In the genomic region with DNA sequence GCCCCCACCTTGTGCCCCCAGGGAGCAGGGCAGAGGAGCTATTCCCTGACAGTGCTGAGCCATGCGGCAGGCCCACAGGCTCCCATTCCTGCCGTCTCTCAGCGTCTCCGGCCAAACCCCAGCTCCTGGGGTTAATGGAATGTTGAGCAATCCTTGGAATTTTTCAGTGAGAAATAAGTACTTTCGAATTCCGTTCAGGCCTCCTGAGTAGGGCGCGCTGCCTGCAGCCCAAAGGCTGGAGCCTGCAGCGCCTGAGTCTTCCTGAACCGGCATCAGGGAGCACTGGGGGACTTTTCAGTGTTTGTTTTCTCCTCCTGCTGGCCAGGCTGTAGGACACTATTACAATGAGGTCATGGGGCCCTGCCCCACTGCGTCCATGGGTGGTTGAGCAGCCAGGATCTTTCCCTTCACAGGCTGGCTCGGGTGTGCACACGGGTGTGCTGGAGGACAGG, we compare ENCODE assay signal across 8 cellular contexts. TPM values are rescaled to one million over a fixed set of nuclear protein-coding genes. Genes with fewer than 3 reads are reported as not detected.
DNase-seq lines count a peak whose midpoint lies in the region; ATAC-seq and TF ChIP-seq lines count a peak whose summit lies in the region.

No MANE protein-coding gene starts in this region.

- H3K36me3 Mint-ChIP-seq in endodermal cell (ENCODE audit: low read depth) (no peaks in the 10 kb centered on the region), type B pancreatic cell (no peaks in the 10 kb centered on the region)
- H3K36me3 Mint-ChIP-seq in activated CD8-positive, alpha-beta memory T cell treated with anti-CD3 and anti-CD28 coated beads, Interleukin-2, amount 10 ng/mL, durations not matched to agents 7 days and 5 days = no peaks in the 10 kb centered on the region

- H3K56ac ChIP-seq in mesendoderm (ENCODE audit: low read length) = peak overlapping the region; percentile 82

- no peaks in the 10 kb centered on the region for H3K79me1 ChIP-seq in mesendoderm (ENCODE audit: low read length)

- H3K27ac ChIP-seq in endodermal cell (ENCODE audit: low read depth, low read length) (peak overlapping the region; percentile 86), mesendoderm (ENCODE audit: low read depth, low read length) (peak overlapping the region; percentile 94)

- H3K27ac Mint-ChIP-seq in endodermal cell = peak overlapping the region; percentile 91
- H3K27ac Mint-ChIP-seq in type B pancreatic cell = peak overlapping the region; percentile 68
- no peak overlapping the region for H3K27ac Mint-ChIP-seq in activated CD8-positive, alpha-beta memory T cell treated with anti-CD3 and anti-CD28 coated beads, Interleukin-2, amount 10 ng/mL, durations not matched to agents 7 days and 5 days

- H3K9ac ChIP-seq in endodermal cell (ENCODE audit: extremely low read depth, low read length, poor library complexity, severe bottlenecking) (peak overlapping the region; percentile 56), mesendoderm (ENCODE audit: low read length) (peak overlapping the region; percentile 35)

- H3K27me3 ChIP-seq in endodermal cell (ENCODE audit: control insufficient read depth, insufficient read depth, low read length, poor library complexity, severe bottlenecking) (no peaks in the 10 kb centered on the region), mesendoderm (ENCODE audit: insufficient read depth, low read length, poor library complexity) (no peaks in the 10 kb centered on the region)

- no peak overlapping the region for H2AK5ac ChIP-seq in mesendoderm (ENCODE audit: low read length)

- H3K9me3 Mint-ChIP-seq in endodermal cell = no peaks in the 10 kb centered on the region
- H3K9me3 Mint-ChIP-seq in type B pancreatic cell = no peaks in the 10 kb centered on the region
- no peaks in the 10 kb centered on the region for H3K9me3 Mint-ChIP-seq in activated CD8-positive, alpha-beta memory T cell treated with anti-CD3 and anti-CD28 coated beads, Interleukin-2, amount 10 ng/mL, durations not matched to agents 7 days and 5 days (ENCODE audit: low read depth)

- DNase-seq in endodermal cell = peak; percentile 92
- DNase-seq in mesendoderm = peak; percentile 98
- no peak for DNase-seq in type B pancreatic cell (ENCODE audit: extremely low spot score, unreplicated experiment)
- DNase-seq in NOMO-1 treated with dmso at 0.1 percent for 144 hours (lab: John Stamatoyannopoulos, UW; ENCODE audit: unreplicated experiment) = no peak
- DNase-seq in NCI-H446 treated with DMSO at 0.1 percent for 48 hours (lab: John Stamatoyannopoulos, UW) = no peak
- no peak for DNase-seq in activated CD8-positive, alpha-beta memory T cell treated with anti-CD3 and anti-CD28 coated beads, Interleukin-2, amount 10 ng/mL, durations not matched to agents 7 days and 5 days

- no peaks in the 10 kb centered on the region for H3K79me2 ChIP-seq in mesendoderm (ENCODE audit: control insufficient read depth, insufficient read depth, low read length)

- H2BK120ac ChIP-seq in mesendoderm (ENCODE audit: low read depth, low read length) = peak overlapping the region; percentile 68

- peak overlapping the region; percentile 23 for H4K5ac ChIP-seq in mesendoderm (ENCODE audit: low read length)

- peaks cover 19% of the 10 kb centered on the region for H3K4me1 ChIP-seq in endodermal cell (ENCODE audit: control insufficient read depth, insufficient read depth, low read length)
- H3K4me1 ChIP-seq in mesendoderm (ENCODE audit: control insufficient read depth, low read depth, low read length) = peaks cover 23% of the 10 kb centered on the region

- CTCF ChIA-PET in activated CD8-positive, alpha-beta memory T cell treated with anti-CD3 and anti-CD28 coated beads, Interleukin-2, amount 10 ng/mL, durations not matched to agents 7 days and 5 days (lab: Charles Lee) = no interaction called here

- H3K27me3 Mint-ChIP-seq in endodermal cell (ENCODE audit: insufficient read depth) (no peaks in the 10 kb centered on the region), type B pancreatic cell (no peaks in the 10 kb centered on the region)
- peaks cover 9% of the 10 kb centered on the region for H3K27me3 Mint-ChIP-seq in activated CD8-positive, alpha-beta memory T cell treated with anti-CD3 and anti-CD28 coated beads, Interleukin-2, amount 10 ng/mL, durations not matched to agents 7 days and 5 days

- 17 to 26% methylated on average over 5 to 13 of the region's 13 CpGs for WGBS in endodermal cell (ENCODE audit: insufficient coverage in 1 of 2, insufficient read length in 1 of 2), 2 experiments
- no CpG with 5 or more reads among the region's 13 CpGs for WGBS in mesendoderm (ENCODE audit: extremely low coverage, insufficient coverage, low lambda C conversion rate)

- peak; percentile 21; the same call in 1 of the 2 replicates for TF ChIP-seq RAD21 in Ishikawa (IDR thresholded peaks at IDR 0.05; ENCODE audit: low read depth)

- H4K8ac ChIP-seq in mesendoderm (ENCODE audit: low read depth, low read length) = peak overlapping the region; percentile 77

- peak overlapping the region; percentile 81 for H2BK5ac ChIP-seq in mesendoderm (ENCODE audit: low read length)

- H2BK15ac ChIP-seq in mesendoderm (replicated peaks; ENCODE audit: low read depth) = no peak overlapping the region

- ATAC-seq in HG02870 (IDR thresholded peaks at IDR 0.05; ENCODE audit: unreplicated experiment) = no peak
- no peak for ATAC-seq in activated CD8-positive, alpha-beta memory T cell treated with anti-CD3 and anti-CD28 coated beads, Interleukin-2, amount 10 ng/mL, durations not matched to agents 7 days and 5 days

- TF ChIP-seq CTCF in endodermal cell (conservative IDR thresholded peaks at IDR 0.05) (peak; percentile 67), type B pancreatic cell (conservative IDR thresholded peaks at IDR 0.05) (peak; percentile 48)

- H3K23ac ChIP-seq in mesendoderm (ENCODE audit: low read length) = no peak overlapping the region

- no peak overlapping the region for H3K4me3 Mint-ChIP-seq in endodermal cell
- peak overlapping the region; percentile 22 for H3K4me3 Mint-ChIP-seq in type B pancreatic cell
- no peak overlapping the region for H3K4me3 Mint-ChIP-seq in activated CD8-positive, alpha-beta memory T cell treated with anti-CD3 and anti-CD28 coated beads, Interleukin-2, amount 10 ng/mL, durations not matched to agents 7 days and 5 days

- H3K4ac ChIP-seq in mesendoderm (ENCODE audit: low read depth, low read length) = peak overlapping the region; percentile 38

- H3K18ac ChIP-seq in mesendoderm (ENCODE audit: low read length) = peak overlapping the region; percentile 91

- H3K4me2 ChIP-seq in mesendoderm (ENCODE audit: low read length) = no peak overlapping the region

- TF ChIP-seq EP300 in Ishikawa (IDR thresholded peaks at IDR 0.05; ENCODE audit: borderline replicate concordance) = peak; percentile 14; the same call in 1 of the 2 replicates

- no peaks in the 10 kb centered on the region for H3K9me3 ChIP-seq in endodermal cell (ENCODE audit: control insufficient read depth, low read length)

- peaks cover 45% of the 10 kb centered on the region for H3K4me1 Mint-ChIP-seq in endodermal cell
- peaks cover 51% of the 10 kb centered on the region for H3K4me1 Mint-ChIP-seq in type B pancreatic cell (ENCODE audit: unreplicated experiment)
- H3K4me1 Mint-ChIP-seq in activated CD8-positive, alpha-beta memory T cell treated with anti-CD3 and anti-CD28 coated beads, Interleukin-2, amount 10 ng/mL, durations not matched to agents 7 days and 5 days = peaks cover 7% of the 10 kb centered on the region

- H3K36me3 ChIP-seq in endodermal cell (ENCODE audit: control insufficient read depth, insufficient read depth, low read length) (no peaks in the 10 kb centered on the region), mesendoderm (ENCODE audit: control insufficient read depth, insufficient read depth, low read length) (no peaks in the 10 kb centered on the region)

- H3K4me3 ChIP-seq in endodermal cell (ENCODE audit: low read length) (peak overlapping the region; percentile 32), mesendoderm (ENCODE audit: low read length) (no peak overlapping the region)

TF ChIP-seq in Ishikawa, 13 proteins besides CTCF, POLR2A, EP300 and RAD21 (continues in another document):
- no peak for TF ChIP-seq YY1 (IDR thresholded peaks at IDR 0.05; ENCODE audit: low read depth)
- TF ChIP-seq USF1 (IDR thresholded peaks at IDR 0.05) = peak; percentile 40; the same call in 1 of the 2 replicates
- TF ChIP-seq TEAD4 (IDR thresholded peaks at IDR 0.05) = peak; percentile 89
- no peak for TF ChIP-seq ZBTB7A (IDR thresholded peaks at IDR 0.05; ENCODE audit: low read depth)

RNA-seq across cellular contexts. Expression of gene CSF1, which starts 33.3 kb away (rescaled TPM):
- 1 to 10 TPM; 1.0 to 2.1 TPM for total RNA-seq in endodermal cell
- polyA plus RNA-seq in endodermal cell (2013, experiment 1 of 2) = 8.3 TPM
- polyA plus RNA-seq in endodermal cell (2013, experiment 2 of 2) = 7.3 TPM
- polyA plus RNA-seq in mesendoderm (2013, experiment 1 of 2) = 2.3 TPM
- 2.0 TPM for polyA plus RNA-seq in mesendoderm (2013, experiment 2 of 2)
- total RNA-seq in type B pancreatic cell (ENCODE audit: low replicate concordance) = 10.9 and 15.2 TPM in 2 replicates
- total RNA-seq in activated CD8-positive, alpha-beta memory T cell treated with anti-CD3 and anti-CD28 coated beads, Interleukin-2, amount 10 ng/mL, durations not matched to agents 7 days and 5 days = 100 to 1,000 TPM in 1 of 2 experiments, 10 to 100 TPM in 1; 77.6 to 143 TPM

Comparison
In these comparisons a context has a peak if more than half of its experiments do, and no peak if none do; other contexts are left out.
1. DNase-seq: peak in endodermal cell (single experiment) and mesendoderm (single experiment); none in type B pancreatic cell (single experiment), NOMO-1 treated with dmso at 0.1 percent for 144 hours (single experiment), NCI-H446 treated with DMSO at 0.1 percent for 48 hours (single experiment) and activated CD8-positive, alpha-beta memory T cell treated with anti-CD3 and anti-CD28 coated beads, Interleukin-2, amount 10 ng/mL, durations not matched to agents 7 days and 5 days (single experiment).